ENCODE assay signal across 31 cellular contexts in genomic region chr7:155972247-155972646, GRCh38.
A peak's percentile ranks its signal among the peaks of the same experiment; 100 is the strongest.
DNase-seq lines count a peak whose midpoint lies in the region; ATAC-seq, FAIRE-seq and TF ChIP-seq lines count a peak whose summit lies in the region.
"Had no signal": no experiment of that assay in that cellular context is flagged by ENCODE, and none has a peak within 500 bp of the region (broad histone marks: within the 10 kb centered on the region; RNA-seq: fewer than 3 reads in every experiment).

No MANE protein-coding gene starts in this region.

- H3K27me3 ChIP-seq in bronchial epithelial cell (ENCODE audit: control insufficient read depth, insufficient read depth, low read length), result peaks cover 3% of the 10 kb centered on the region
- no peaks in the 10 kb centered on the region for H3K27me3 ChIP-seq in keratinocyte (ENCODE audit: control insufficient read depth, extremely low read depth, insufficient read depth, low read length)
- H3K27me3 ChIP-seq: MG63 had no signal

- no peak overlapping the region for H3K9ac ChIP-seq in keratinocyte (ENCODE audit: control insufficient read depth, extremely low read depth, insufficient read depth, low read length)
- H3K9ac ChIP-seq: GM23248 had no signal

- no peaks in the 10 kb centered on the region for H3K79me2 ChIP-seq in keratinocyte (ENCODE audit: control insufficient read depth, insufficient read depth, low read length)

- H3K9me3 Mint-ChIP-seq in activated CD8-positive, alpha-beta memory T cell treated with anti-CD3 and anti-CD28 coated beads, Interleukin-2, amount 10 ng/mL, durations not matched to agents 7 days and 5 days (ENCODE audit: low read depth), result no peaks in the 10 kb centered on the region
- H3K9me3 Mint-ChIP-seq: CD8-positive, alpha-beta T cell had no signal

- H3K27ac Mint-ChIP-seq in activated CD8-positive, alpha-beta memory T cell treated with anti-CD3 and anti-CD28 coated beads, Interleukin-2, amount 10 ng/mL, durations not matched to agents 7 days and 5 days, result no peak overlapping the region
- H3K27ac Mint-ChIP-seq: CD8-positive, alpha-beta T cell had no signal

- CTCF ChIA-PET in activated CD8-positive, alpha-beta memory T cell treated with anti-CD3 and anti-CD28 coated beads, Interleukin-2, amount 10 ng/mL, durations not matched to agents 7 days and 5 days (lab: Charles Lee), result no interaction called here

- no peaks in the 10 kb centered on the region for H3K4me1 Mint-ChIP-seq in activated CD8-positive, alpha-beta memory T cell treated with anti-CD3 and anti-CD28 coated beads, Interleukin-2, amount 10 ng/mL, durations not matched to agents 7 days and 5 days

- H3K4me3 Mint-ChIP-seq in activated CD8-positive, alpha-beta memory T cell treated with anti-CD3 and anti-CD28 coated beads, Interleukin-2, amount 10 ng/mL, durations not matched to agents 7 days and 5 days, result no peak overlapping the region
- H3K4me3 Mint-ChIP-seq: CD8-positive, alpha-beta T cell had no signal

- H3K4me1 ChIP-seq in keratinocyte (ENCODE audit: control insufficient read depth, extremely low read depth, insufficient read depth, low read length), result no peaks in the 10 kb centered on the region
- H3K4me1 ChIP-seq: Caco-2, SJSA1 had no signal

- no peaks in the 10 kb centered on the region for H3K9me3 ChIP-seq in keratinocyte (ENCODE audit: control insufficient read depth, low read depth, low read length)
- H3K9me3 ChIP-seq: Caco-2, MG63, SJSA1 had no signal

- DNase-seq in activated CD8-positive, alpha-beta memory T cell treated with anti-CD3 and anti-CD28 coated beads, Interleukin-2, amount 10 ng/mL, durations not matched to agents 7 days and 5 days, result peak; percentile 4
- no peak for DNase-seq in activated CD8-positive, alpha-beta memory T cell treated with anti-CD3 and anti-CD28 coated beads, Interleukin-2, amount 50 U/mL, for 4 hours
- DNase-seq in bronchial epithelial cell (ENCODE audit: low read depth), result peak; percentile 71
- no peak for DNase-seq in keratinocyte (ENCODE audit: low read depth, low spot score)
- peak; percentile 41 for DNase-seq in ureter (ENCODE audit: low spot score)
- DNase-seq in DMS153 treated with DMSO at 0.1 percent for 48 hours (lab: John Stamatoyannopoulos, UW; ENCODE audit: unreplicated experiment), result no peak
- DNase-seq: C1 segment of cervical spinal cord; CD8-positive, alpha-beta T cell; DMS79; GF-D8; GM23248; H7; KBM-7; MG63; NCI-H1105 treated with DMSO at 0.1 percent for 48 hours; NCI-H146; NCI-H1930; NCI-H2107; NCI-H446; NCI-H524 treated with DMSO at 0.1 percent for 48 hours; NCI-H774; NK-92 treated with Interleukin-12 subunit alpha and Interleukin-12 subunit beta, amount 100 ng/mL, for 24 hours; PC-3; Right ventricle myocardium superior had no signal

- no peak overlapping the region for H3K27ac ChIP-seq in keratinocyte (ENCODE audit: control insufficient read depth, insufficient read depth, low read length)
- H3K27ac ChIP-seq: GM23248, SJSA1 had no signal

- H3K27me3 Mint-ChIP-seq in activated CD8-positive, alpha-beta memory T cell treated with anti-CD3 and anti-CD28 coated beads, Interleukin-2, amount 10 ng/mL, durations not matched to agents 7 days and 5 days, result peaks cover 9% of the 10 kb centered on the region

- H3K4me3 ChIP-seq in bronchial epithelial cell (ENCODE audit: low read depth, low read length), result no peak overlapping the region
- H3K4me3 ChIP-seq in keratinocyte (ENCODE audit: control insufficient read depth in 2 of 3, extremely low read depth in 1 of 3, insufficient read depth in 2 of 3, low read depth in 1 of 3, low read length in 3 of 3), result no peak overlapping the region
- H3K4me3 ChIP-seq: GM23248, MG63, SJSA1 had no signal

- peak overlapping the region; percentile 46 for H2AFZ ChIP-seq in keratinocyte (ENCODE audit: control insufficient read depth, low read length)
- H2AFZ ChIP-seq: GM23248 had no signal

- no peaks in the 10 kb centered on the region for H3K36me3 Mint-ChIP-seq in activated CD8-positive, alpha-beta memory T cell treated with anti-CD3 and anti-CD28 coated beads, Interleukin-2, amount 10 ng/mL, durations not matched to agents 7 days and 5 days
- H3K36me3 Mint-ChIP-seq: CD8-positive, alpha-beta T cell had no signal

- FAIRE-seq in bronchial epithelial cell (lab: Jason Lieb, UNC), result peak; percentile 32
- FAIRE-seq in keratinocyte (lab: Jason Lieb, UNC), result no peak
- FAIRE-seq: GM12891, GM19239, HTR-8/SVneo had no signal

- ATAC-seq in activated CD8-positive, alpha-beta memory T cell treated with anti-CD3 and anti-CD28 coated beads, Interleukin-2, amount 10 ng/mL, durations not matched to agents 7 days and 5 days, result no peak
- ATAC-seq in GM21367 (IDR thresholded peaks at IDR 0.05; ENCODE audit: unreplicated experiment), result no peak
- ATAC-seq in GM18873 (IDR thresholded peaks at IDR 0.05; ENCODE audit: low FRiP score, unreplicated experiment), result no peak
- ATAC-seq: CD8-positive, alpha-beta T cell; PC-3 had no signal

- H3K36me3 ChIP-seq in bronchial epithelial cell (ENCODE audit: control insufficient read depth, insufficient read depth, low read length), result no peaks in the 10 kb centered on the region
- no peaks in the 10 kb centered on the region for H3K36me3 ChIP-seq in keratinocyte (ENCODE audit: control insufficient read depth in 2 of 2, extremely low read depth in 1 of 2, insufficient read depth in 2 of 2, low read length in 2 of 2)
- H3K36me3 ChIP-seq: MG63, SJSA1 had no signal

- H3K4me2 ChIP-seq in keratinocyte (ENCODE audit: control insufficient read depth, extremely low read depth, insufficient read depth, low read depth, low read length), result no peak overlapping the region

- dilution Hi-C loops in keratinocyte (cut with MboI; ENCODE audit: extremely low pct_ligation_motif_present, low sequenced_read_pairs), result no loop called here

- no peaks in the 10 kb centered on the region for H4K20me1 ChIP-seq in keratinocyte (ENCODE audit: control insufficient read depth, extremely low read depth, insufficient read depth, low read length)

- no peak for TF ChIP-seq CTCF in bronchial epithelial cell (IDR thresholded peaks at IDR 0.05; ENCODE audit: insufficient read depth, low read length, severe bottlenecking)
- TF ChIP-seq CTCF in keratinocyte (optimal IDR thresholded peaks at IDR 0.05 in 1 of 3, IDR thresholded peaks at IDR 0.05 in 1 of 3, conservative IDR thresholded peaks at IDR 0.05 in 1 of 3; ENCODE audit: extremely low read depth in 1 of 3, insufficient read depth in 2 of 3, low read length in 3 of 3), result no peak

- H3K9me1 ChIP-seq in keratinocyte (ENCODE audit: control insufficient read depth, extremely low read depth, insufficient read depth, low read length), result no peaks in the 10 kb centered on the region

Comparison
In these comparisons a context has a peak if more than half of its experiments do, and no peak if none do; other contexts are left out.
1. DNase-seq: peak in activated CD8-positive, alpha-beta memory T cell treated with anti-CD3 and anti-CD28 coated beads, Interleukin-2, amount 10 ng/mL, durations not matched to agents 7 days and 5 days (single experiment), bronchial epithelial cell (single experiment) and ureter (single experiment); none in activated CD8-positive, alpha-beta memory T cell treated with anti-CD3 and anti-CD28 coated beads, Interleukin-2, amount 50 U/mL, for 4 hours (single experiment), keratinocyte (single experiment) and DMS153 treated with DMSO at 0.1 percent for 48 hours (single experiment).